11 cellular contexts compared by ENCODE assay signal in the genomic region with DNA sequence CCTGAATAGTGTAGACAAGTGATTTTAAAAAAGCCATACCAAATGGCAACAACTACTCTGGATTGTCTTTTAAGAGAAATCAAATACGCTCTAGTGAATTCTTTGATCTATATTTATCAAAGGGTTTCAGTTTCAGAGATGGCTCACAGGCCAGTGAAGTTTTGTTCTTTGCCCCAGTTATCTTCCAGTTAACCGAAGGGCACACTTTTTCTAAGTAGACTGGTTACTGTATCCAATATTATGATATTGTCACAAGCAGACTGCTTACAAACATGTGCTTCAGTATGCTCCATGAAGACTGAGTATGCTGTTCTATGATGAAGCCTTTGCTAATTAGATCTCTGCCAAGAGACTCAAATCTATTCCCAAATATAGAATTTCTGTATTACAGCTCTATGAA.
DNase-seq lines count a peak whose midpoint lies in the region; ATAC-seq and TF ChIP-seq lines count a peak whose summit lies in the region.
"Had no signal": no experiment of that assay in that cellular context is flagged by ENCODE, and none has a peak within 500 bp of the region (broad histone marks: within the 10 kb centered on the region; RNA-seq: fewer than 3 reads in every experiment).

No MANE protein-coding gene starts in this region.

- intact Hi-C loops in lower lobe of right lung (cut with DNase I), result no loop called here

- H3K4me3 ChIP-seq in gastroesophageal sphincter (no peak overlapping the region), lower lobe of right lung (no peak overlapping the region)
- H3K4me3 ChIP-seq: stomach had no signal

- TF ChIP-seq CTCF in gastroesophageal sphincter (IDR thresholded peaks at IDR 0.05) (no peak), lower lobe of right lung (IDR thresholded peaks at IDR 0.05) (no peak)

- TF ChIP-seq EP300 in gastroesophageal sphincter (IDR thresholded peaks at IDR 0.05), result no peak

- peak; percentile 77 for ATAC-seq in GM18502 (IDR thresholded peaks at IDR 0.05; ENCODE audit: poor library complexity, unreplicated experiment)
- peak; percentile 56 for ATAC-seq in GM19463 (IDR thresholded peaks at IDR 0.05; ENCODE audit: unreplicated experiment)
- ATAC-seq in HG03175 (IDR thresholded peaks at IDR 0.05; ENCODE audit: unreplicated experiment), result peak; percentile 68
- no peak for ATAC-seq in gastroesophageal sphincter
- no peak for ATAC-seq in lower lobe of right lung

- H3K27ac ChIP-seq in gastroesophageal sphincter (peak overlapping the region in 3 of 4 donors; percentile 38 to 70 (median 55)), lower lobe of right lung (no peak overlapping the region)

- no peak for TF ChIP-seq POLR2A in gastroesophageal sphincter (IDR thresholded peaks at IDR 0.05)

- DNase-seq in OCI-M1 (lab: John Stamatoyannopoulos, UW), result no peak
- DNase-seq in lower lobe of right lung, result no peak
- no peak for DNase-seq in SHP77 (lab: John Stamatoyannopoulos, UW)
- no peak for DNase-seq in UCSD-AML1 (lab: John Stamatoyannopoulos, UW; ENCODE audit: unreplicated experiment)
- DNase-seq: COR-L47, hippocampal formation, stomach had no signal

- H3K9me3 ChIP-seq in gastroesophageal sphincter (peaks cover 0 to 7% (median 0%) of the 10 kb centered on the region in 3 donors), lower lobe of right lung (peaks cover 5% of the 10 kb centered on the region)

- WGBS in gastroesophageal sphincter (ENCODE audit: low coverage in 1 of 2), 2 donors, result 23 to 29% methylated on average over 2 of the region's 2 CpGs

- peaks cover 0 to 38% of the 10 kb centered on the region in 2 donors for H3K36me3 ChIP-seq in gastroesophageal sphincter
- peaks cover 59% of the 10 kb centered on the region for H3K36me3 ChIP-seq in lower lobe of right lung

- H3K4me1 ChIP-seq in gastroesophageal sphincter (peaks cover 0 to 13% (median 0%) of the 10 kb centered on the region in 3 donors), lower lobe of right lung (no peaks in the 10 kb centered on the region)

- H3K27me3 ChIP-seq in gastroesophageal sphincter (no peaks in the 10 kb centered on the region), lower lobe of right lung (ENCODE audit: low read depth) (no peaks in the 10 kb centered on the region)
- H3K27me3 ChIP-seq: stomach had no signal

Comparison
In these comparisons a context has a peak if more than half of its experiments do, and no peak if none do; other contexts are left out.
1. ATAC-seq: peak in GM18502 (single experiment), GM19463 (single experiment) and HG03175 (single experiment); none in gastroesophageal sphincter (single experiment) and lower lobe of right lung (0 of 2).